ENCODE assay signal across 27 cellular contexts in genomic region chr2:35080231-35080905, GRCh38.
A peak's percentile ranks its signal among the peaks of the same experiment; 100 is the strongest.
DNase-seq lines count a peak whose midpoint lies in the region; ATAC-seq and TF ChIP-seq lines count a peak whose summit lies in the region.
"Had no signal": no experiment of that assay in that cellular context is flagged by ENCODE, and none has a peak within 500 bp of the region (broad histone marks: within the 10 kb centered on the region; RNA-seq: fewer than 3 reads in every experiment).

No MANE protein-coding gene starts in this region.

- no peak for TF ChIP-seq CTCF in Panc1 (IDR thresholded peaks at IDR 0.05)

- H3K4me1 ChIP-seq in Panc1 (ENCODE audit: control insufficient read depth, insufficient read depth, low read length), result no peaks in the 10 kb centered on the region
- H3K4me1 ChIP-seq: body of pancreas, SJSA1, upper lobe of right lung had no signal

- H3K9me3 ChIP-seq in Panc1 (ENCODE audit: control insufficient read depth, insufficient read depth, low read depth, low read length), result 0 out of 2 replicates have a peak, but pooled peaks cover 3% of the 10 kb centered on the region
- H3K9me3 ChIP-seq: body of pancreas, SJSA1, suprapubic skin, upper lobe of right lung had no signal

- no peak overlapping the region for H3K4me3 ChIP-seq in Panc1 (ENCODE audit: low read depth in 2 of 2, low read length in 2 of 2)
- H3K4me3 ChIP-seq: body of pancreas, SJSA1, suprapubic skin, upper lobe of right lung had no signal

- no TSS peak for BruUV-seq in Panc1 (replicated peaks; lab: Mats Ljungman, UMichigan)

- CTCF ChIA-PET in Panc1 (lab: Charles Lee), result no interaction called here

- no peaks in the 10 kb centered on the region for H3K27me3 ChIP-seq in Panc1 (ENCODE audit: control insufficient read depth, insufficient read depth, low read length)
- H3K27me3 ChIP-seq: body of pancreas, SJSA1, suprapubic skin, upper lobe of right lung had no signal

- intact Hi-C loops in Panc1 (cut with micrococcal nuclease; ENCODE audit: unreplicated experiment), result no loop called here

- DNase-seq in EL, result peak; percentile 6
- DNase-seq in Panc1 (ENCODE audit: low read depth, low spot score), result peak; percentile 72
- peak; percentile 40 for DNase-seq in epithelial cell of prostate (ENCODE audit: low read depth, low spot score)
- peak; percentile 63 for DNase-seq in renal cortical epithelial cell (ENCODE audit: low read depth)
- DNase-seq in ecto neural progenitor cell (ENCODE audit: low spot score), result no peak
- DNase-seq: activated CD4-positive, alpha-beta T cell treated with anti-CD3 and anti-CD28 coated beads, Interleukin-2, amount 50 U/mL, for 4 hours; activated CD4-positive, CD25-positive, alpha-beta regulatory T cell; activated CD8-positive, alpha-beta memory T cell treated with anti-CD3 and anti-CD28 coated beads, Interleukin-2, amount 10 ng/mL, durations not matched to agents 7 days and 5 days; activated gamma-delta T cell treated with Interleukin-2 at 50 U/mL for 16 hours; activated naive CD8-positive, alpha-beta T cell treated with anti-CD3 and anti-CD28 coated beads, Interleukin-2, amount 10 ng/mL, durations not matched to agents 7 days and 5 days; activated T-cell treated with anti-CD3 and anti-CD28 coated beads, Interleukin-2, amount 50 U/mL, for 4 hours; body of pancreas; CD4-positive, alpha-beta memory T cell; immature natural killer cell; mammary epithelial cell; NCI-H1417; NCI-H2029 treated with DMSO at 0.1 percent for 48 hours; NCI-H226; nephron progenitor cell; small intestine; stimulated activated naive B cell treated with anti-CD40 and anti-IgM and Interleukin-4, amounts not matched to agents 10 μg/mL and 1 μg/mL and 100 μg/mL, for 72 hours; upper lobe of right lung had no signal

- ATAC-seq in Panc1 (no peak), HG02938 (IDR thresholded peaks at IDR 0.05; ENCODE audit: unreplicated experiment) (no peak), HG02763 (IDR thresholded peaks at IDR 0.05; ENCODE audit: unreplicated experiment) (no peak), HG03139 (IDR thresholded peaks at IDR 0.05; ENCODE audit: unreplicated experiment) (no peak)
- ATAC-seq: activated CD8-positive, alpha-beta memory T cell treated with anti-CD3 and anti-CD28 coated beads, Interleukin-2, amount 10 ng/mL, durations not matched to agents 7 days and 5 days; activated T-cell treated with anti-CD3 and anti-CD28 coated beads, Interleukin-2, amount 50 U/mL, for 4 hours; body of pancreas; stimulated activated naive B cell treated with anti-CD40 and anti-IgM and Interleukin-4, amounts not matched to agents 10 μg/mL and 1 μg/mL and 100 μg/mL, for 72 hours; upper lobe of right lung had no signal

- POLR2A ChIA-PET in Panc1 (lab: Charles Lee), result no interaction called here

- H3K36me3 ChIP-seq in Panc1 (ENCODE audit: control insufficient read depth, insufficient read depth, low read length), result no peaks in the 10 kb centered on the region
- H3K36me3 ChIP-seq: SJSA1, suprapubic skin, upper lobe of right lung had no signal

- in situ Hi-C loops in Panc1 (cut with HindIII; ENCODE audit: low pct_unique_long_range_greater_than_20kb, low sequenced_read_pairs), result no loop called here

- no peak overlapping the region for H3K27ac ChIP-seq in Panc1 (ENCODE audit: low read length)
- H3K27ac ChIP-seq in epithelial cell of prostate, result peak overlapping the region; percentile 78
- H3K27ac ChIP-seq: body of pancreas, SJSA1, suprapubic skin, upper lobe of right lung had no signal
